In the genomic region with DNA sequence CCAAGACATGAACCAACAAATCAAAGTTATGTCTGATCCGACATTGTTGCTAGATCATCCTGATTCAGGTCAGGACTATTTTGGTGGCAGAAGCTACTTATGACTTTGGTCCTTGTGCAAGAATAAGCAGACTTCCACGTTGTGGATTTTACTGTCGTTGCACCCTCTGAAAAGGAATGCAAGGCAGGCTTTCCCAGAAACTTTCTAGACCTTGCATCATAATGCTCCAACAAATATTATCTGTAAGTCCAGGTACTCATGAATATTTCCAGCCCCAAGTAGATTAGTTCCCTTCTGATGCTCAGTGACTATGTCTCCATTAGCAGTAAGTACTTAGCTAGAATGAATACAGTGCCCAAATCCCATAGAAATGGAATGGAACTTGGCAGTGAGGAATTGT, we compare ENCODE assay signal across 10 cellular contexts.
"Had no signal": no experiment of that assay in that cellular context is flagged by ENCODE, and none has a peak within 500 bp of the region (broad histone marks: within the 10 kb centered on the region; RNA-seq: fewer than 3 reads in every experiment).

No MANE protein-coding gene starts in this region.

- FAIRE-seq: HTR-8/SVneo had no signal

- H2AFZ ChIP-seq: GM23248 had no signal

- ATAC-seq: HCT116 had no signal

- H3K36me3 ChIP-seq: HAP-1 had no signal

- H3K4me3 ChIP-seq: GM23248, HAP-1 had no signal

- H3K27ac ChIP-seq: GM23248, KMS-11 had no signal

- H3K9me3 ChIP-seq: HAP-1 had no signal

- DNase-seq: GM23248, GOT3, H7, HFFc6, IMR-90, KBM-7 had no signal

- H3K9ac ChIP-seq: GM23248, KMS-11 had no signal

- H3K4me2 ChIP-seq: KMS-11 had no signal
